Comparison of ENCODE assay signal across 1 cellular context in the genomic region with DNA sequence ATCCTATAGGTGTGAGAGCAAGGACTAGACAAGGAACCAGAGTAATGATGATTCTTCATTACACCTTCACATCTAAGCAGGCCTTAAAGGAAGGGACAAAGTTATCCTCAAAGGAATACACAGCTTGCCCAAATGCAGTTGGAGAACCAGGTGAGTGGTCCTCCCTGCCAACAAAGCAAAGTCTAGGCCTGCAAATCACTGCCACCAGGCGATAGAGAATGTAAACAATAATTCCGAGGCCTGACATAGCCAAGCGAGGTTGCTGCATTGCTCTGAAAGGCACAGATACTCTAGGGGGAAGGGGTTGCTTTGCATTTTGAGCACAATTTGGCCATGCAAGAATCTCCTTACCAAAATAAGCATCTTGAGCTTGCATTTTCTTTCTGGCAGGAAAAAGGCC.
TF ChIP-seq lines count a peak whose summit lies in the region.

No MANE protein-coding gene starts in this region.

TF ChIP-seq in IMR-90, 13 proteins besides CTCF, POLR2A, EP300 and RAD21 (continued from another document):
- TF ChIP-seq, protein P1, sequence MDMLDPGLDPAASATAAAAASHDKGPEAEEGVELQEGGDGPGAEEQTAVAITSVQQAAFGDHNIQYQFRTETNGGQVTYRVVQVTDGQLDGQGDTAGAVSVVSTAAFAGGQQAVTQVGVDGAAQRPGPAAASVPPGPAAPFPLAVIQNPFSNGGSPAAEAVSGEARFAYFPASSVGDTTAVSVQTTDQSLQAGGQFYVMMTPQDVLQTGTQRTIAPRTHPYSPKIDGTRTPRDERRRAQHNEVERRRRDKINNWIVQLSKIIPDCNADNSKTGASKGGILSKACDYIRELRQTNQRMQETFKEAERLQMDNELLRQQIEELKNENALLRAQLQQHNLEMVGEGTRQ (IDR thresholded peaks at IDR 0.05; ENCODE audit: low read depth, low read length) = no peak
- TF ChIP-seq CEBPB (IDR thresholded peaks at IDR 0.05; ENCODE audit: low read depth, low read length) = no peak
- no peak for TF ChIP-seq SMC3 (IDR thresholded peaks at IDR 0.05; ENCODE audit: low read depth, low read length)
- no peak for TF ChIP-seq BHLHE40 (IDR thresholded peaks at IDR 0.05; ENCODE audit: low read depth, low read length)
